In genomic region chr3:180881065-180881801, GRCh38 we compare ENCODE assay signal across 16 cellular contexts. TPM values are rescaled to one million over a fixed set of nuclear protein-coding genes. Genes with fewer than 3 reads are reported as not detected.
A peak's percentile ranks its signal among the peaks of the same experiment; 100 is the strongest.
DNase-seq lines count a peak whose midpoint lies in the region; ATAC-seq, FAIRE-seq and TF ChIP-seq lines count a peak whose summit lies in the region.
"Had no signal": no experiment of that assay in that cellular context is flagged by ENCODE, and none has a peak within 500 bp of the region (broad histone marks: within the 10 kb centered on the region; RNA-seq: fewer than 3 reads in every experiment).

No MANE protein-coding gene starts in this region.

- TF ChIP-seq POLR2A in GM12891 (IDR thresholded peaks at IDR 0.05; ENCODE audit: low read depth, low read length): no peak

- no peaks in the 10 kb centered on the region for H3K27me3 ChIP-seq in endodermal cell (ENCODE audit: control insufficient read depth, insufficient read depth, low read length, poor library complexity, severe bottlenecking)

- H3K36me3 Mint-ChIP-seq in endodermal cell (ENCODE audit: low read depth): no peaks in the 10 kb centered on the region
- H3K36me3 Mint-ChIP-seq: CD4-positive, CD25-positive, alpha-beta regulatory T cell; CD8-positive, alpha-beta memory T cell had no signal

- H3K4me1 Mint-ChIP-seq in endodermal cell: no peaks in the 10 kb centered on the region
- H3K4me1 Mint-ChIP-seq: B cell; CD4-positive, CD25-positive, alpha-beta regulatory T cell; CD8-positive, alpha-beta memory T cell had no signal

- no peaks in the 10 kb centered on the region for H3K9me3 Mint-ChIP-seq in endodermal cell
- H3K9me3 Mint-ChIP-seq: CD4-positive, CD25-positive, alpha-beta regulatory T cell had no signal

- no peak overlapping the region for H3K4me3 Mint-ChIP-seq in endodermal cell
- H3K4me3 Mint-ChIP-seq: B cell; CD4-positive, CD25-positive, alpha-beta regulatory T cell; CD8-positive, alpha-beta memory T cell had no signal

- H3K27me3 Mint-ChIP-seq in endodermal cell (ENCODE audit: insufficient read depth): no peaks in the 10 kb centered on the region

- ATAC-seq in GM21528 (IDR thresholded peaks at IDR 0.05; ENCODE audit: low FRiP score, unreplicated experiment): no peak

- no peak for FAIRE-seq in GM12891 (lab: Jason Lieb, UNC)
- FAIRE-seq: D721Med, H54 had no signal

- H3K36me3 ChIP-seq in endodermal cell (ENCODE audit: control insufficient read depth, insufficient read depth, low read length): no peaks in the 10 kb centered on the region

- H3K9me3 ChIP-seq in endodermal cell (ENCODE audit: control insufficient read depth, low read length): no peaks in the 10 kb centered on the region
- H3K9me3 ChIP-seq: Caco-2 had no signal

- TF ChIP-seq CTCF in endodermal cell (conservative IDR thresholded peaks at IDR 0.05): no peak

- no peak overlapping the region for H3K4me3 ChIP-seq in endodermal cell (ENCODE audit: low read length)

- H3K4me1 ChIP-seq in endodermal cell (ENCODE audit: control insufficient read depth, insufficient read depth, low read length): no peaks in the 10 kb centered on the region
- H3K4me1 ChIP-seq: Caco-2 had no signal

- 91 to 96% methylated on average over 12 to 15 of the region's 15 CpGs for WGBS in endodermal cell (ENCODE audit: insufficient coverage in 1 of 2, insufficient read length in 1 of 2), 2 experiments

- DNase-seq in NCI-H82 (lab: John Stamatoyannopoulos, UW) (peak; percentile 57), NCI-H82 treated with DMSO at 0.1 percent for 48 hours (lab: John Stamatoyannopoulos, UW; ENCODE audit: unreplicated experiment) (no peak), NCI-H69 (lab: John Stamatoyannopoulos, UW) (peak; percentile 10), endodermal cell (no peak), SW 1271 (lab: John Stamatoyannopoulos, UW) (no peak), GM12891 (ENCODE audit: insufficient read length, low spot score) (no peak)
- DNase-seq: C1 segment of cervical spinal cord; Caco-2; CD4-positive, CD25-positive, alpha-beta regulatory T cell; CD8-positive, alpha-beta memory T cell; GDM1; HCEC 1CT had no signal

- no peak overlapping the region for H3K9ac ChIP-seq in endodermal cell (ENCODE audit: extremely low read depth, low read length, poor library complexity, severe bottlenecking)

- peak overlapping the region; percentile 41 for H3K27ac Mint-ChIP-seq in endodermal cell
- H3K27ac Mint-ChIP-seq: B cell; CD4-positive, CD25-positive, alpha-beta regulatory T cell; CD8-positive, alpha-beta memory T cell had no signal

- no peak overlapping the region for H3K27ac ChIP-seq in endodermal cell (ENCODE audit: low read depth, low read length)

TF ChIP-seq in GM12891, 5 proteins besides CTCF, POLR2A, EP300 and RAD21:
- TF ChIP-seq SPI1 (IDR thresholded peaks at IDR 0.05; ENCODE audit: low read depth, low read length) (no peak), POU2F2 (IDR thresholded peaks at IDR 0.05; ENCODE audit: low read depth, low read length) (no peak), TAF1 (IDR thresholded peaks at IDR 0.05; ENCODE audit: low read depth, low read length) (no peak), POLR2AphosphoS5 (IDR thresholded peaks at IDR 0.05; ENCODE audit: low read depth, low read length) (no peak), PAX5 (IDR thresholded peaks at IDR 0.05; ENCODE audit: insufficient read depth, low read length, severe bottlenecking) (no peak)
TF ChIP-seq in GM12891: peak in this region for 0.

RNA-seq across cellular contexts. Expression of gene FXR1, which starts 31.2 kb away (rescaled TPM):
- 100 to 1,000 TPM; 252 to 298 TPM for total RNA-seq in endodermal cell
- polyA plus RNA-seq in endodermal cell (2013, experiment 1 of 2): 248 TPM
- 226 TPM for polyA plus RNA-seq in endodermal cell (2013, experiment 2 of 2)
- 117 TPM for polyA plus RNA-seq in GM12891 (2012; ENCODE audit: low read depth, missing spikeins)

Comparison
In these comparisons a context has a peak if more than half of its experiments do, and no peak if none do; other contexts are left out.
1. DNase-seq: peak in NCI-H82 (single experiment) and NCI-H69 (single experiment); none in NCI-H82 treated with DMSO at 0.1 percent for 48 hours (single experiment), endodermal cell (single experiment), SW 1271 (0 of 2) and GM12891 (single experiment).